In genomic region chr6:37696220-37696840, GRCh38 we compare ENCODE assay signal across 8 cellular contexts. TPM values are rescaled to one million over a fixed set of nuclear protein-coding genes. Genes with fewer than 3 reads are reported as not detected.
DNase-seq lines count a peak whose midpoint lies in the region; ATAC-seq lines count a peak whose summit lies in the region.

No MANE protein-coding gene starts in this region.

- H3K27me3 Mint-ChIP-seq in activated naive CD4-positive, alpha-beta T cell treated with anti-CD3 and anti-CD28 coated beads, Interleukin-2, amount 10 ng/mL, durations not matched to agents 7 days and 5 days: peaks cover 71% of the 10 kb centered on the region

- peaks cover 39% of the 10 kb centered on the region for H3K4me1 Mint-ChIP-seq in activated naive CD4-positive, alpha-beta T cell treated with anti-CD3 and anti-CD28 coated beads, Interleukin-2, amount 10 ng/mL, durations not matched to agents 7 days and 5 days

- CTCF ChIA-PET in activated naive CD4-positive, alpha-beta T cell treated with anti-CD3 and anti-CD28 coated beads, Interleukin-2, amount 10 ng/mL, durations not matched to agents 7 days and 5 days (lab: Charles Lee): no interaction called here

- ATAC-seq in GM21529 (IDR thresholded peaks at IDR 0.05; ENCODE audit: unreplicated experiment): no peak

- H3K9me3 ChIP-seq in skeletal muscle tissue (ENCODE audit: control insufficient read depth in 3 of 3, low read length in 3 of 3): no peaks in the 10 kb centered on the region

- peak overlapping the region; percentile 23 to 54 (median 51) for H3K9ac ChIP-seq in skeletal muscle tissue (ENCODE audit: low read depth in 1 of 3, low read length in 3 of 3)

- no peaks in the 10 kb centered on the region for H3K9me3 Mint-ChIP-seq in activated naive CD4-positive, alpha-beta T cell treated with anti-CD3 and anti-CD28 coated beads, Interleukin-2, amount 10 ng/mL, durations not matched to agents 7 days and 5 days

- peak overlapping the region; percentile 86 for H3K27ac Mint-ChIP-seq in activated naive CD4-positive, alpha-beta T cell treated with anti-CD3 and anti-CD28 coated beads, Interleukin-2, amount 10 ng/mL, durations not matched to agents 7 days and 5 days

- DNase-seq in EH (ENCODE audit: low read depth) (peak; percentile 56), NCI-H2171 treated with DMSO at 0.1 percent for 48 hours (lab: John Stamatoyannopoulos, UW) (peak; percentile 50), hepatic stellate cell (ENCODE audit: low spot score) (peak; percentile 62), hippocampal formation (lab: John Stamatoyannopoulos, UW) (no peak), NCI-H1930 (lab: John Stamatoyannopoulos, UW) (no peak)
- peak; percentile 57 for DNase-seq in activated naive CD4-positive, alpha-beta T cell treated with anti-CD3 and anti-CD28 coated beads, Interleukin-2, amount 10 ng/mL, durations not matched to agents 7 days and 5 days

- peaks cover 13% of the 10 kb centered on the region for H3K36me3 Mint-ChIP-seq in activated naive CD4-positive, alpha-beta T cell treated with anti-CD3 and anti-CD28 coated beads, Interleukin-2, amount 10 ng/mL, durations not matched to agents 7 days and 5 days

- peaks cover 19 to 25% (median 21%) of the 10 kb centered on the region in 3 donors for H3K4me1 ChIP-seq in skeletal muscle tissue (ENCODE audit: control insufficient read depth in 3 of 3, insufficient read depth in 3 of 3, low read length in 3 of 3)

- H3K27ac ChIP-seq in skeletal muscle tissue (ENCODE audit: low read depth, low read length): no peak overlapping the region

- peak overlapping the region; percentile 67 to 79 (median 73) for H3K4me3 ChIP-seq in skeletal muscle tissue (ENCODE audit: low read length in 3 of 3)

- peak overlapping the region; percentile 89 for H3K4me3 Mint-ChIP-seq in activated naive CD4-positive, alpha-beta T cell treated with anti-CD3 and anti-CD28 coated beads, Interleukin-2, amount 10 ng/mL, durations not matched to agents 7 days and 5 days

- peaks cover 37 to 50% (median 37%) of the 10 kb centered on the region in 3 donors for H3K27me3 ChIP-seq in skeletal muscle tissue (ENCODE audit: control insufficient read depth in 3 of 3, insufficient read depth in 3 of 3, low read length in 3 of 3)

- H3K36me3 ChIP-seq in skeletal muscle tissue (ENCODE audit: control insufficient read depth in 3 of 3, insufficient read depth in 3 of 3, low read length in 3 of 3): no peaks in the 10 kb centered on the region

RNA-seq across cellular contexts. Expression of gene MDGA1, which starts 1.4 kb away (rescaled TPM):
- total RNA-seq in skeletal muscle tissue: 5.2 TPM

Comparison
In these comparisons a context has a peak if more than half of its experiments do, and no peak if none do; other contexts are left out.
1. DNase-seq: peak in EH (single experiment), NCI-H2171 treated with DMSO at 0.1 percent for 48 hours (single experiment), activated naive CD4-positive, alpha-beta T cell treated with anti-CD3 and anti-CD28 coated beads, Interleukin-2, amount 10 ng/mL, durations not matched to agents 7 days and 5 days (single experiment) and hepatic stellate cell (single experiment); none in hippocampal formation (0 of 2) and NCI-H1930 (0 of 2).